Comparison of ENCODE assay signal across 8 cellular contexts in the genomic region with DNA sequence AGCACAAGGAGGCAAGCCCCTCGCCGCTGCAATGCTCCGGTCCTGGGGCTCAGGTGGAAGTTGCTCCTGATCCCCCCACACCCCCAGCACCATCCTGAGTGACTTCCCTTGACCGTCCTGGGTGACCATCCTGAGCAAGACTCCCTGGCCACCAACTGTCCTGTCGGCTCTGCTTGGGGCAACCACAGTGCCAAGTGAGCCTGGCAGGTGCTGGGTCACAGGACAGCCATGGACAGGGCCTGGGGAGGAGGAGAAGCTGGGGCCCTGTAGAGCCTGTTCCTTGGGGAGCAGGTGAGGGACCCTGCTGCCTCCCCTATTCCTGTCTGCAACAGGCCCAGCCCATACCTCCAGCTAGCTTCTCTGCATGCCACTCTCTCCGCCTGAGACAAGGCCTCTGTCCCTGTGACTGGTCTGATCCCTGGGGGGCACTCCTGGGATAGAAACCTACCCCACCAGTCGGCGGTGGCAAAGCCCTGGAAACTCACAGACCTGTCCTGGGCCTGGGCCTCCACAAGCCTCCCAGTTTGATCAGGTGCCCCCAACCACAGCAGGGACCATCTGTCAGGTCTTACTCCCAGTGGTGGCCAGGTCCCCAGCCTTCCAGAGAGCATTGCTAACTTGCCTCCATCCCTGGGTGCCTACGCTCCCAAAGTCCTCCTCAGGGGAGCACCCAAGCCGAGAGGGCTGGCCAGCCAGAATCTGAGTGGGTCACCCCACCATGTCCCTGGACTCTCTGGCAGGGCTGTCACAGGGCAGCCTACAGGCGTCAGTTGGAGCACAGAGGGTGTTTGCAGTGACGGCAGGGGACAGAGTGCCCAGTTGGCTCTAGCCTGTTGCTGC.
DNase-seq lines count a peak whose midpoint lies in the region; ATAC-seq and TF ChIP-seq lines count a peak whose summit lies in the region.

No MANE protein-coding gene starts in this region.

- no peak for ATAC-seq in CD4-positive, alpha-beta T cell (ENCODE audit: poor library complexity)
- no peak for ATAC-seq in WTC11
- peak; percentile 15 for ATAC-seq in gastroesophageal sphincter
- ATAC-seq in GM21526 (IDR thresholded peaks at IDR 0.05; ENCODE audit: low FRiP score, unreplicated experiment), result no peak
- ATAC-seq in HG03378 (IDR thresholded peaks at IDR 0.05; ENCODE audit: unreplicated experiment), result no peak

- H3K27ac Mint-ChIP-seq in CD4-positive, alpha-beta T cell, result peak overlapping the region; percentile 76
- no peak overlapping the region for H3K27ac Mint-ChIP-seq in WTC11
- peak overlapping the region; percentile 60 for H3K27ac Mint-ChIP-seq in osteocyte (ENCODE audit: unreplicated experiment)

- H3K4me3 Mint-ChIP-seq in CD4-positive, alpha-beta T cell, result peak overlapping the region; percentile 74
- H3K4me3 Mint-ChIP-seq in WTC11 (peak overlapping the region; percentile 64), osteocyte (ENCODE audit: unreplicated experiment) (peak overlapping the region; percentile 70)

- peaks cover 34% of the 10 kb centered on the region for H3K4me1 Mint-ChIP-seq in CD4-positive, alpha-beta T cell (ENCODE audit: low read depth)
- H3K4me1 Mint-ChIP-seq in WTC11 (peaks cover 14% of the 10 kb centered on the region), osteocyte (ENCODE audit: unreplicated experiment) (peaks cover 24% of the 10 kb centered on the region)

- no peaks in the 10 kb centered on the region for H3K27me3 ChIP-seq in CD4-positive, alpha-beta T cell (ENCODE audit: control insufficient read depth, insufficient read depth, low read length)
- no peaks in the 10 kb centered on the region for H3K27me3 ChIP-seq in gastroesophageal sphincter

- CTCF ChIA-PET in CD4-positive, alpha-beta T cell (lab: Charles Lee), result interaction anchor here (0.8 to 1.7 kb wide), 2 partner anchors 9 to 39 kb away, joined by 3 to 4 read pairs; no protein-coding TSS in a partner anchor
- CTCF ChIA-PET in WTC11 (lab: Charles Lee), result interaction anchor here (1.0 to 6.2 kb wide), 6 partner anchors 10 to 71 kb away, joined by 3 to 56 read pairs (median 8); no protein-coding TSS in a partner anchor

- POLR2A ChIA-PET in CD4-positive, alpha-beta T cell (lab: Charles Lee), result interaction anchor here (1.5 to 3.9 kb wide), 7 partner anchors 8 to 40 kb away, joined by 6 to 47 read pairs (median 17); no protein-coding TSS in a partner anchor
- POLR2A ChIA-PET in WTC11 (lab: Charles Lee), result no interaction called here

- H3K36me3 Mint-ChIP-seq in CD4-positive, alpha-beta T cell (ENCODE audit: low read depth), result no peaks in the 10 kb centered on the region
- no peaks in the 10 kb centered on the region for H3K36me3 Mint-ChIP-seq in WTC11
- no peaks in the 10 kb centered on the region for H3K36me3 Mint-ChIP-seq in osteocyte (ENCODE audit: unreplicated experiment)

- TF ChIP-seq EP300 in gastroesophageal sphincter (IDR thresholded peaks at IDR 0.05), result no peak

- no peaks in the 10 kb centered on the region for H3K9me3 Mint-ChIP-seq in CD4-positive, alpha-beta T cell
- H3K9me3 Mint-ChIP-seq in WTC11, result no peaks in the 10 kb centered on the region
- no peaks in the 10 kb centered on the region for H3K9me3 Mint-ChIP-seq in osteocyte (ENCODE audit: unreplicated experiment)

- H3K27ac ChIP-seq in CD4-positive, alpha-beta T cell (ENCODE audit: low read depth, low read length), result peak overlapping the region; percentile 26
- peak overlapping the region; percentile 61 to 100 (median 98) for H3K27ac ChIP-seq in gastroesophageal sphincter

- TF ChIP-seq CTCF in CD4-positive, alpha-beta T cell (IDR thresholded peaks at IDR 0.05), result no peak
- no peak for TF ChIP-seq CTCF in WTC11 (IDR thresholded peaks at IDR 0.05)
- no peak for TF ChIP-seq CTCF in gastroesophageal sphincter (IDR thresholded peaks at IDR 0.05)
- TF ChIP-seq CTCF in osteocyte (IDR thresholded peaks at IDR 0.05), result no peak

- 7 to 8% methylated on average over 2 to 4 of the region's 12 CpGs for WGBS in gastroesophageal sphincter (ENCODE audit: low coverage in 1 of 2), 2 donors

- no peaks in the 10 kb centered on the region for H3K9me3 ChIP-seq in CD4-positive, alpha-beta T cell (ENCODE audit: control insufficient read depth, low read length)
- no peaks in the 10 kb centered on the region for H3K9me3 ChIP-seq in gastroesophageal sphincter

- no peaks in the 10 kb centered on the region for H3K27me3 Mint-ChIP-seq in CD4-positive, alpha-beta T cell
- H3K27me3 Mint-ChIP-seq in WTC11 (ENCODE audit: low read depth) (peaks cover 36% of the 10 kb centered on the region), osteocyte (ENCODE audit: unreplicated experiment) (no peaks in the 10 kb centered on the region)

- H3K36me3 ChIP-seq in gastroesophageal sphincter, result no peaks in the 10 kb centered on the region

- intact Hi-C loops in CD4-positive, alpha-beta T cell (cut with DNase I, micrococcal nuclease), result no loop called here

- H3K4me3 ChIP-seq in gastroesophageal sphincter, result peak overlapping the region; percentile 47 to 87

- peaks cover 0 to 95% (median 60%) of the 10 kb centered on the region in 3 donors for H3K4me1 ChIP-seq in gastroesophageal sphincter

- peak; percentile 19 to 23 for TF ChIP-seq POLR2A in gastroesophageal sphincter (IDR thresholded peaks at IDR 0.05)

- DNase-seq in CD4-positive, alpha-beta T cell, result peak in 1 of 10 experiments; percentile 31
- DNase-seq in WTC11 (ENCODE audit: low spot score) (peak; percentile 13), osteocyte (ENCODE audit: extremely low spot score, unreplicated experiment) (no peak), AG08396 (ENCODE audit: low spot score) (no peak)
- no peak for DNase-seq in effector CD4-positive, alpha-beta T cell

TF ChIP-seq in WTC11, 78 proteins besides CTCF, POLR2A, EP300 and RAD21 (continues in another document):
- TF ChIP-seq, protein P1, sequence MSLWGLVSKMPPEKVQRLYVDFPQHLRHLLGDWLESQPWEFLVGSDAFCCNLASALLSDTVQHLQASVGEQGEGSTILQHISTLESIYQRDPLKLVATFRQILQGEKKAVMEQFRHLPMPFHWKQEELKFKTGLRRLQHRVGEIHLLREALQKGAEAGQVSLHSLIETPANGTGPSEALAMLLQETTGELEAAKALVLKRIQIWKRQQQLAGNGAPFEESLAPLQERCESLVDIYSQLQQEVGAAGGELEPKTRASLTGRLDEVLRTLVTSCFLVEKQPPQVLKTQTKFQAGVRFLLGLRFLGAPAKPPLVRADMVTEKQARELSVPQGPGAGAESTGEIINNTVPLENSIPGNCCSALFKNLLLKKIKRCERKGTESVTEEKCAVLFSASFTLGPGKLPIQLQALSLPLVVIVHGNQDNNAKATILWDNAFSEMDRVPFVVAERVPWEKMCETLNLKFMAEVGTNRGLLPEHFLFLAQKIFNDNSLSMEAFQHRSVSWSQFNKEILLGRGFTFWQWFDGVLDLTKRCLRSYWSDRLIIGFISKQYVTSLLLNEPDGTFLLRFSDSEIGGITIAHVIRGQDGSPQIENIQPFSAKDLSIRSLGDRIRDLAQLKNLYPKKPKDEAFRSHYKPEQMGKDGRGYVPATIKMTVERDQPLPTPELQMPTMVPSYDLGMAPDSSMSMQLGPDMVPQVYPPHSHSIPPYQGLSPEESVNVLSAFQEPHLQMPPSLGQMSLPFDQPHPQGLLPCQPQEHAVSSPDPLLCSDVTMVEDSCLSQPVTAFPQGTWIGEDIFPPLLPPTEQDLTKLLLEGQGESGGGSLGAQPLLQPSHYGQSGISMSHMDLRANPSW (CRISPR knock-in tag; conservative IDR thresholded peaks at IDR 0.05; ENCODE audit: low read depth), result no peak
- TF ChIP-seq ESRRA (CRISPR knock-in tag; IDR thresholded peaks at IDR 0.05; ENCODE audit: borderline replicate concordance), result no peak
- TF ChIP-seq, protein P2, sequence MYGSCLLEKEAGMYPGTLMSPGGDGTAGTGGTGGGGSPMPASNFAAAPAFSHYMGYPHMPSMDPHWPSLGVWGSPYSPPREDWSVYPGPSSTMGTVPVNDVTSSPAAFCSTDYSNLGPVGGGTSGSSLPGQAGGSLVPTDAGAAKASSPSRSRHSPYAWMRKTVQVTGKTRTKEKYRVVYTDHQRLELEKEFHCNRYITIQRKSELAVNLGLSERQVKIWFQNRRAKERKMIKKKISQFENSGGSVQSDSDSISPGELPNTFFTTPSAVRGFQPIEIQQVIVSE (CRISPR knock-in tag; IDR thresholded peaks at IDR 0.05; ENCODE audit: borderline replicate concordance), result no peak
- TF ChIP-seq ZNF416 (CRISPR knock-in tag; IDR thresholded peaks at IDR 0.05), result no peak
- no peak for TF ChIP-seq PRDM15 (CRISPR knock-in tag; IDR thresholded peaks at IDR 0.05)
- TF ChIP-seq FOXP1 (CRISPR knock-in tag; IDR thresholded peaks at IDR 0.05; ENCODE audit: borderline replicate concordance), result no peak
- TF ChIP-seq JUN (CRISPR knock-in tag; IDR thresholded peaks at IDR 0.05), result no peak
- TF ChIP-seq ZNF317 (CRISPR knock-in tag; IDR thresholded peaks at IDR 0.05; ENCODE audit: borderline replicate concordance, low read depth), result no peak
- no peak for TF ChIP-seq TEAD4 (CRISPR knock-in tag; IDR thresholded peaks at IDR 0.05)
- TF ChIP-seq IRF2 (CRISPR knock-in tag; IDR thresholded peaks at IDR 0.05; ENCODE audit: borderline replicate concordance, low read depth), result no peak
- TF ChIP-seq TP53 (CRISPR knock-in tag; IDR thresholded peaks at IDR 0.05), result no peak
